Comparison of ENCODE assay signal across 11 cellular contexts in genomic region chr9:96031366-96031824, GRCh38.
DNase-seq lines count a peak whose midpoint lies in the region; ATAC-seq and TF ChIP-seq lines count a peak whose summit lies in the region.
"Had no signal": no experiment of that assay in that cellular context is flagged by ENCODE, and none has a peak within 500 bp of the region (broad histone marks: within the 10 kb centered on the region; RNA-seq: fewer than 3 reads in every experiment).

No MANE protein-coding gene starts in this region.

- H3K9me3 ChIP-seq in prostate gland = no peaks in the 10 kb centered on the region

- H3K36me3 Mint-ChIP-seq in type B pancreatic cell = no peaks in the 10 kb centered on the region

- peak overlapping the region; percentile 36 to 82 for H3K27ac ChIP-seq in prostate gland

- TF ChIP-seq CTCF in prostate gland (IDR thresholded peaks at IDR 0.05) (no peak), omental fat pad (IDR thresholded peaks at IDR 0.05) (no peak), type B pancreatic cell (conservative IDR thresholded peaks at IDR 0.05) (no peak)

- no peak for TF ChIP-seq POLR2A in prostate gland (IDR thresholded peaks at IDR 0.05)

- peaks cover 13% of the 10 kb centered on the region for H3K4me1 Mint-ChIP-seq in type B pancreatic cell (ENCODE audit: unreplicated experiment)

- H3K27ac Mint-ChIP-seq in type B pancreatic cell = no peak overlapping the region
- H3K27ac Mint-ChIP-seq: activated CD8-positive, alpha-beta T cell treated with anti-CD3 and anti-CD28 coated beads for 36 hours had no signal

- intact Hi-C loops in prostate gland (cut with DNase I) (no loop called here), posterior cingulate gyrus (cut with DNase I) (no loop called here)

- peaks cover 13% of the 10 kb centered on the region for H3K4me1 ChIP-seq in prostate gland (replicated peaks)

- H3K27me3 ChIP-seq in prostate gland (replicated peaks; ENCODE audit: insufficient read depth) = no peaks in the 10 kb centered on the region

- H3K27me3 Mint-ChIP-seq in type B pancreatic cell = peaks cover 25% of the 10 kb centered on the region

- DNase-seq in EL (peak; percentile 40), NCI-H345 treated with DMSO at 0.1 percent for 48 hours (lab: John Stamatoyannopoulos, UW; ENCODE audit: unreplicated experiment) (peak; percentile 95), dedifferentiated amniotic fluid mesenchymal stem cell (ENCODE audit: extremely low spot score) (peak; percentile 40), prostate gland (ENCODE audit: low spot score) (peak; percentile 91), posterior cingulate gyrus (no peak), omental fat pad (ENCODE audit: low spot score) (no peak), type B pancreatic cell (ENCODE audit: extremely low spot score, unreplicated experiment) (no peak)
- no peak for DNase-seq in stimulated activated CD4-positive, alpha-beta T cell treated with anti-CD3 and anti-CD28 coated beads, Interleukin-1b, Interleukin-23, amount 100 ng/mL, for 48 hours
- DNase-seq: activated CD8-positive, alpha-beta T cell treated with anti-CD3 and anti-CD28 coated beads for 36 hours; GDM1 had no signal

- ATAC-seq in omental fat pad (ENCODE audit: low FRiP score) = no peak
- ATAC-seq: activated CD8-positive, alpha-beta T cell treated with anti-CD3 and anti-CD28 coated beads for 36 hours had no signal

- 14% methylated on average over 6 of the region's 6 CpGs for WGBS in prostate gland

- no peak overlapping the region for H3K4me3 ChIP-seq in prostate gland

- peaks cover 8% of the 10 kb centered on the region for H3K9me3 Mint-ChIP-seq in type B pancreatic cell

- H3K36me3 ChIP-seq in prostate gland = no peaks in the 10 kb centered on the region

- H3K4me3 Mint-ChIP-seq in type B pancreatic cell = no peak overlapping the region
- H3K4me3 Mint-ChIP-seq: activated CD8-positive, alpha-beta T cell treated with anti-CD3 and anti-CD28 coated beads for 36 hours; central memory CD8-positive, alpha-beta T cell had no signal

Comparison
In these comparisons a context has a peak if more than half of its experiments do, and no peak if none do; other contexts are left out.
1. DNase-seq: peak in EL (single experiment), NCI-H345 treated with DMSO at 0.1 percent for 48 hours (single experiment), dedifferentiated amniotic fluid mesenchymal stem cell (single experiment) and prostate gland (single experiment); none in posterior cingulate gyrus (0 of 10), stimulated activated CD4-positive, alpha-beta T cell treated with anti-CD3 and anti-CD28 coated beads, Interleukin-1b, Interleukin-23, amount 100 ng/mL, for 48 hours (single experiment), omental fat pad (single experiment) and type B pancreatic cell (single experiment).